12 cellular contexts compared by ENCODE assay signal in the genomic region with DNA sequence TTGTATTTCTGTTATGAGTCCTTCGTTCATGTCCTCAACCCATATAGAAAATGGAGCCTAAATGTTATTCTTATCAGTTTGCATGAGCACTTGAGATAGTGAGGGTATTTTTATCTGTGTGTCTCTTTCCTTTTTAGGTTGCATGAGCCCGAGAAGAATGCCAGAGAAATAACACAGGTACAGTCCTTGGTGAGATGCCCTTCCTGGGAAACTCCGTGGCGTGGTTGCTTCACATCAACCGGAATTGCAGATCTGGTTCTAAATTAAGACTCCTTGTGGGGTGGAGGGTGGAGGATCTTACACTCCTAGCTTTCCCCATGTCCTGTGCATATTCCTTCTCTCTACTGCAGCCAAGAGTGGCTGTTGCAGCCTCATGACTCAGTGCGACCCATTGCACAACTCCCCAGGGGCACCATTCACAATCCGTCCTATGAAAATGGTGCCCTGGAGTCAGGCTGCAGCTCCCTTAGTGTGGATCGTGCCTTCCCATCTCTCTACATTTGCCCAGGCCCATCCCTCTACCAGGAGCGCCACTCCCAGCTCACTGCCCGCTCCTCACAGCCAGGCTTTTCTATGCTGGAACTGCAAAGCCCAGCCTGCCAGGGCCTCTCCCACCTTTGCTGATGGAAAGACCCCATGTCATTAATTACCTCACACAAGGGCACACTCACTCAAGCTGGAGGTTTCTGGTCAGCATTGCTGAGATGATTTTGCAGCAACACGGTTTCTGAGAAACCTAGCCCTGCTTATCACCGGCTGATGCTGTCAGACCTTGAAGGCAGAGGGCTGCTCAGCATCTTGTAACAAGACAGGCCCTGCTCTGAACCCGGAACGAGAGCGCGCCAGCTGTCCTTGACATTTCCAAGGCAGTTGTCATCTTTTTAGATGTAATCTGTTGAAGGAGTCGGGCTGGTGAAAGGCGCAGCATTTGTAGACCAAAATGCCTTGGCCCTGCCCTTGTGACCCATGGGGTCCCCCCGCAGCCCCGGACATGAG. TPM values are rescaled to one million over a fixed set of nuclear protein-coding genes. Genes with fewer than 3 reads are reported as not detected.
DNase-seq lines count a peak whose midpoint lies in the region; ATAC-seq and TF ChIP-seq lines count a peak whose summit lies in the region.
"Had no signal": no experiment of that assay in that cellular context is flagged by ENCODE, and none has a peak within 500 bp of the region (broad histone marks: within the 10 kb centered on the region; RNA-seq: fewer than 3 reads in every experiment).

No MANE protein-coding gene starts in this region.

- no peaks in the 10 kb centered on the region for H3K27me3 ChIP-seq in muscle layer of colon (ENCODE audit: control insufficient read depth in 1 of 2, insufficient read depth in 2 of 2, low read length in 2 of 2)
- H3K27me3 ChIP-seq: BLaER1 had no signal

- TF ChIP-seq POLR2A in NB4 (IDR thresholded peaks at IDR 0.05; ENCODE audit: extremely low read depth, insufficient read length) = no peak

- DNase-seq in A172 (ENCODE audit: low spot score) = peak; percentile 22
- peak; percentile 98 for DNase-seq in NB4 (ENCODE audit: low read depth)
- peak; percentile 98 for DNase-seq in epithelial cell of esophagus (ENCODE audit: low read depth)
- no peak for DNase-seq in T-helper 17 cell
- DNase-seq in stimulated activated CD4-positive, alpha-beta T cell treated with anti-CD3 and anti-CD28 coated beads, Interleukin-1b, Interleukin-23, amount 100 ng/mL, for 48 hours = no peak
- DNase-seq: activated naive CD4-positive, alpha-beta T cell treated with anti-CD3 and anti-CD28 coated beads for 36 hours had no signal

- H3K9me3 ChIP-seq in muscle layer of colon (ENCODE audit: low read length) (no peaks in the 10 kb centered on the region), T-helper 17 cell (ENCODE audit: control insufficient read depth, low read length, poor library complexity, severe bottlenecking) (no peaks in the 10 kb centered on the region)
- H3K9me3 ChIP-seq: BLaER1 had no signal

- H3K4me3 Mint-ChIP-seq in T-helper 17 cell = no peak overlapping the region
- H3K4me3 Mint-ChIP-seq: activated naive CD4-positive, alpha-beta T cell treated with anti-CD3 and anti-CD28 coated beads for 36 hours had no signal

- H3K27me3 Mint-ChIP-seq in T-helper 17 cell = peaks cover 81% of the 10 kb centered on the region

- H3K4me1 Mint-ChIP-seq in T-helper 17 cell = no peaks in the 10 kb centered on the region

- no peak overlapping the region for H3K27ac Mint-ChIP-seq in T-helper 17 cell
- H3K27ac Mint-ChIP-seq: activated naive CD4-positive, alpha-beta T cell treated with anti-CD3 and anti-CD28 coated beads for 36 hours had no signal

- TF ChIP-seq CTCF in NB4 (IDR thresholded peaks at IDR 0.05; ENCODE audit: low read depth, low read length) (no peak), epithelial cell of esophagus (IDR thresholded peaks at IDR 0.05; ENCODE audit: insufficient read depth, low read depth, low read length, missing control alignments) (no peak)

- peak overlapping the region; percentile 81 for H3K27ac ChIP-seq in muscle layer of colon (ENCODE audit: low read depth, low read length)
- H3K27ac ChIP-seq: BLaER1 had no signal

- no peaks in the 10 kb centered on the region for H3K36me3 Mint-ChIP-seq in T-helper 17 cell (ENCODE audit: low read depth)

- peak overlapping the region; percentile 0 for H3K4me3 ChIP-seq in NB4 (ENCODE audit: low read depth, low read length)
- no peak overlapping the region for H3K4me3 ChIP-seq in epithelial cell of esophagus (ENCODE audit: low read length)
- no peak overlapping the region for H3K4me3 ChIP-seq in muscle layer of colon (ENCODE audit: low read depth in 1 of 2, low read length in 2 of 2)
- H3K4me3 ChIP-seq: BLaER1 had no signal

- H3K36me3 ChIP-seq in muscle layer of colon (ENCODE audit: insufficient read depth, low read length) = peaks cover 12% of the 10 kb centered on the region
- H3K36me3 ChIP-seq: BLaER1 had no signal

- H3K9ac ChIP-seq in muscle layer of colon (ENCODE audit: low read length) = no peak overlapping the region
- H3K9ac ChIP-seq: BLaER1 had no signal

- ATAC-seq in GM18873 (IDR thresholded peaks at IDR 0.05; ENCODE audit: low FRiP score, unreplicated experiment) (no peak), T-helper 17 cell (no peak), GM19023 (IDR thresholded peaks at IDR 0.05; ENCODE audit: unreplicated experiment) (no peak)

- peaks cover 36% of the 10 kb centered on the region for H3K4me1 ChIP-seq in muscle layer of colon (ENCODE audit: insufficient read depth, low read length)

RNA-seq across cellular contexts. Expression of gene SIRPA, which starts 39.7 kb away (rescaled TPM):
- 8.1 and 10.5 TPM in 2 replicates for total RNA-seq in A172 (2014; rRNA removed; shearing (Covaris generic))
- 1 to 10 TPM in 1 of 2 donors, under 1 TPM in 1; 0.86 to 2.6 TPM for total RNA-seq in T-helper 17 cell
- total RNA-seq: T-helper 1 cell treated with Interleukin-12 subunit alpha and Interleukin-12 subunit beta and Interleukin-4 antibody, amounts not matched to agents 30 ng/mL and 1 ng/mL, for 36 hours had no signal

RNA-seq across cellular contexts. Expression of gene PDYN, which starts 59.0 kb away (rescaled TPM):
- not detected in 2 replicates for total RNA-seq in A172 (2014; rRNA removed; shearing (Covaris generic))
- not detected for total RNA-seq in T-helper 17 cell
- total RNA-seq: activated naive CD4-positive, alpha-beta T cell treated with anti-CD3 and anti-CD28 coated beads for 36 hours; T-helper 1 cell treated with Interleukin-12 subunit alpha and Interleukin-12 subunit beta and Interleukin-4 antibody, amounts not matched to agents 30 ng/mL and 1 ng/mL, for 36 hours; urinary bladder had no signal

Comparison
In these comparisons a context has a peak if more than half of its experiments do, and no peak if none do; other contexts are left out.
1. DNase-seq: peak in A172 (single experiment), NB4 (single experiment) and epithelial cell of esophagus (single experiment); none in T-helper 17 cell (0 of 3) and stimulated activated CD4-positive, alpha-beta T cell treated with anti-CD3 and anti-CD28 coated beads, Interleukin-1b, Interleukin-23, amount 100 ng/mL, for 48 hours (single experiment).